8 cellular contexts compared by ENCODE assay signal in the genomic region with DNA sequence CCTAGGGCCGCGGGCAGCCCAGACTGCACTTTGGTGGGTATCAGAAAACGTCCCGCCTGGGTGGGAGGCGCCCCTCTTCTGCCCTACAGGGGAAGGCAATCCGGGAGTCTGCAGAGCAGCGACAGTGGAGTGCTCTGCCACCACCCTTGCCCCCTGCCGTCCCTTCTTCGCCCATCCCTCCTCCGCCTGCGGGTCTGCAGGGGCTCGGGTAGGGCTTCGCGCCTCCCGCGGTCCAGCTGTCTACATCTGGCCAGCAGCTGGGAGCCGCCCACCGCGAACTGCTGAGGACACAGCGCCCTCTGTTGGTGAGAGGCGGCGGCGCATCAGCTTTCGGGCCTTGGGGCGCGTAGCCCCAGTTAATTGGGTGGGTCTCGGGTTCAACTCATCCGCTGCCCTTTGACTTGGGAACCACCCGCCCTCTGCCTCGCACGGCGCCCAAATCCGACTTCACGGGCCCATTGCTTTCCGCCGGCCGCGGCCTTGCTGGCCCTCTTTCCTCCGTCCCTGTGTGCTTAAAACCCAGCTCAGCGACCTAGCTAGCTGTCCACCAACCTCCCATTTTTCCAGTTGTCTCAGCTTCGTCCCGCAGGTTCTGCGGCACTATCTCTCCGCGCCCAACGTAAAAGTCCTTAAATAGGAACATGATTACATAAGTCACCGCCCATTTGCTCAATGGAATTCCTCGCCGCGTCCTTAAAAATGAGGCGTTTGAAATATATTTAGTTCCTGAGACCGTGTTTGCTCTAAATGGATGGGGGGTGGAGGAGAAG.
A peak's percentile ranks its signal among the peaks of the same experiment; 100 is the strongest.
DNase-seq lines count a peak whose midpoint lies in the region; ATAC-seq and TF ChIP-seq lines count a peak whose summit lies in the region.

No MANE protein-coding gene starts in this region.

- no peak overlapping the region for H3K4me3 ChIP-seq in retinal pigment epithelial cell (ENCODE audit: low read length)

- ATAC-seq in GM18861 (IDR thresholded peaks at IDR 0.05; ENCODE audit: unreplicated experiment) (peak; percentile 33), HG03460 (IDR thresholded peaks at IDR 0.05; ENCODE audit: unreplicated experiment) (peak; percentile 31)

- TF ChIP-seq CTCF in retinal pigment epithelial cell (conservative IDR thresholded peaks at IDR 0.05; ENCODE audit: low read depth, low read length), result peak; percentile 89

- DNase-seq in AG08396 (ENCODE audit: low spot score) (peak; percentile 89), RKO (ENCODE audit: low spot score) (peak; percentile 44), activated gamma-delta T cell (lab: John Stamatoyannopoulos, UW) (peak; percentile 55), globus pallidus (ENCODE audit: low spot score) (peak; percentile 31), retinal pigment epithelial cell (ENCODE audit: low read depth) (no peak), NCI-H187 (lab: John Stamatoyannopoulos, UW) (no peak)

Comparison
In these comparisons a context has a peak if more than half of its experiments do, and no peak if none do; other contexts are left out.
1. DNase-seq: peak in AG08396 (single experiment), RKO (single experiment), activated gamma-delta T cell (single experiment) and globus pallidus (single experiment); none in retinal pigment epithelial cell (single experiment) and NCI-H187 (0 of 2).